Comparison of ENCODE assay signal across 37 cellular contexts in genomic region chr9:37852222-37852621, GRCh38. TPM values are rescaled to one million over a fixed set of nuclear protein-coding genes. Genes with fewer than 3 reads are reported as not detected.
DNase-seq lines count a peak whose midpoint lies in the region; ATAC-seq, FAIRE-seq and TF ChIP-seq lines count a peak whose summit lies in the region.
"Had no signal": no experiment of that assay in that cellular context is flagged by ENCODE, and none has a peak within 500 bp of the region (broad histone marks: within the 10 kb centered on the region; RNA-seq: fewer than 3 reads in every experiment).

No MANE protein-coding gene starts in this region.

- no peak overlapping the region for H3K4me3 Mint-ChIP-seq in central memory CD8-positive, alpha-beta T cell
- H3K4me3 Mint-ChIP-seq: B cell; CD14-positive monocyte; CD4-positive, alpha-beta memory T cell; CD4-positive, alpha-beta T cell; CD4-positive, CD25-positive, alpha-beta regulatory T cell; CD8-positive, alpha-beta memory T cell; CD8-positive, alpha-beta T cell had no signal

- intact Hi-C loops in HepG2 (cut with micrococcal nuclease; ENCODE audit: unreplicated experiment) (no loop called here), right lobe of liver (cut with DNase I) (no loop called here), K562 (cut with micrococcal nuclease) (no loop called here), esophagus muscularis mucosa (cut with DNase I) (no loop called here)

- no peaks in the 10 kb centered on the region for H3K27me3 ChIP-seq in HepG2 (ENCODE audit: control insufficient read depth in 1 of 2, insufficient read depth in 2 of 2, low read length in 2 of 2)
- no peaks in the 10 kb centered on the region for H3K27me3 ChIP-seq in right lobe of liver
- no peaks in the 10 kb centered on the region for H3K27me3 ChIP-seq in K562 (ENCODE audit: control insufficient read depth in 2 of 2, insufficient read depth in 2 of 2, low read length in 2 of 2)
- H3K27me3 ChIP-seq in esophagus muscularis mucosa = no peaks in the 10 kb centered on the region
- H3K27me3 ChIP-seq: BE2C; BLaER1; BLaER1 treated with 17β-estradiol and CSF1 and Interleukin-3, amounts not matched to agents 10 nM and 100 nM had no signal

- H3K4me3 ChIP-seq in HepG2 (replicated peaks in 1 of 3; ENCODE audit: insufficient read depth in 1 of 3, low read depth in 2 of 3, low read length in 3 of 3) (no peak overlapping the region), right lobe of liver (no peak overlapping the region), HEK293 (ENCODE audit: low read depth, low read length) (no peak overlapping the region), K562 (no peak overlapping the region), esophagus muscularis mucosa (no peak overlapping the region)
- H3K4me3 ChIP-seq: A549; BLaER1; BLaER1 treated with 17β-estradiol and CSF1 and Interleukin-3, amounts not matched to agents 10 nM and 100 nM had no signal

- no peak for TF ChIP-seq RAD21 in HepG2 (CRISPR knock-in tag; IDR thresholded peaks at IDR 0.05)
- TF ChIP-seq RAD21 in K562 (CRISPR knock-in tag; conservative IDR thresholded peaks at IDR 0.05 in 1 of 2, IDR thresholded peaks at IDR 0.05 in 1 of 2) = no peak

- no peaks in the 10 kb centered on the region for H3K9me3 Mint-ChIP-seq in central memory CD8-positive, alpha-beta T cell
- H3K9me3 Mint-ChIP-seq: CD14-positive monocyte; CD4-positive, alpha-beta memory T cell; CD4-positive, alpha-beta T cell; CD8-positive, alpha-beta memory T cell; CD8-positive, alpha-beta T cell had no signal

- no peaks in the 10 kb centered on the region for H3K9me1 ChIP-seq in K562 (ENCODE audit: control insufficient read depth, insufficient read depth, low read length)

- in situ Hi-C loops in HepG2 (cut with HindIII; ENCODE audit: extremely low pct_ligation_motif_present, low pct_unique_long_range_greater_than_20kb) (no loop called here), K562 (cut with MboI) (no loop called here)

- TF ChIP-seq POLR2A in HepG2 (IDR thresholded peaks at IDR 0.05; ENCODE audit: insufficient read depth in 1 of 2, low read depth in 2 of 2, low read length in 2 of 2) (no peak), right lobe of liver (IDR thresholded peaks at IDR 0.05) (no peak), K562 (conservative IDR thresholded peaks at IDR 0.05) (no peak), esophagus muscularis mucosa (IDR thresholded peaks at IDR 0.05; ENCODE audit: low read depth) (no peak)

- H3K36me3 Mint-ChIP-seq in central memory CD8-positive, alpha-beta T cell (ENCODE audit: insufficient read depth) = peaks cover 9% of the 10 kb centered on the region

- no peak for FAIRE-seq in HepG2 (lab: Jason Lieb, UNC)
- FAIRE-seq in K562 (lab: Jason Lieb, UNC) = no peak
- FAIRE-seq: A204.1, A549, D721Med had no signal

- H3K27me3 Mint-ChIP-seq in central memory CD8-positive, alpha-beta T cell = no peaks in the 10 kb centered on the region
- H3K27me3 Mint-ChIP-seq: B cell; CD4-positive, alpha-beta memory T cell; CD4-positive, alpha-beta T cell; CD4-positive, CD25-positive, alpha-beta regulatory T cell; CD8-positive, alpha-beta memory T cell had no signal

- no peaks in the 10 kb centered on the region for H3K4me1 Mint-ChIP-seq in central memory CD8-positive, alpha-beta T cell
- H3K4me1 Mint-ChIP-seq: B cell; CD14-positive monocyte; CD8-positive, alpha-beta memory T cell had no signal

- WGBS in HepG2 (ENCODE audit: low lambda C conversion rate) = 93% methylated on average over 2 of the region's 2 CpGs
- 100% methylated on average over 2 of the region's 2 CpGs for WGBS in right lobe of liver (ENCODE audit: insufficient coverage, low coverage, low lambda C conversion rate, missing lambda C conversion rate)
- WGBS in K562 (ENCODE audit: insufficient coverage, low coverage, missing lambda C conversion rate) = 62% methylated on average over 2 of the region's 2 CpGs
- WGBS in esophagus muscularis mucosa = 85% methylated on average over 2 of the region's 2 CpGs

- no peaks in the 10 kb centered on the region for H3K79me2 ChIP-seq in HepG2 (ENCODE audit: insufficient read depth, low read length)
- no peaks in the 10 kb centered on the region for H3K79me2 ChIP-seq in K562 (ENCODE audit: control insufficient read depth, insufficient read depth, low read length)

- TF ChIP-seq EP300 in HepG2 (IDR thresholded peaks at IDR 0.05; ENCODE audit: low read depth in 2 of 2, low read length in 2 of 2) = no peak
- no peak for TF ChIP-seq EP300 in HepG2 (CRISPR knock-in tag; IDR thresholded peaks at IDR 0.05; ENCODE audit: borderline replicate concordance)
- no peak for TF ChIP-seq EP300 in K562 (IDR thresholded peaks at IDR 0.05; ENCODE audit: low read length)
- no peak for TF ChIP-seq EP300 in esophagus muscularis mucosa (IDR thresholded peaks at IDR 0.05)

- H3K36me3 ChIP-seq in HepG2 (replicated peaks in 1 of 2; ENCODE audit: control insufficient read depth in 1 of 2, insufficient read depth in 2 of 2, low read length in 2 of 2) (peaks cover 1 to 3% of the 10 kb centered on the region in 2 experiments; a peak in 2 of 5 replicates), right lobe of liver (peaks cover 0 to 7% (median 0%) of the 10 kb centered on the region in 4 donors), HEK293 (ENCODE audit: control insufficient read depth in 2 of 2, insufficient read depth in 1 of 2, low read length in 2 of 2) (peaks cover 3 to 9% of the 10 kb centered on the region in 2 experiments; a peak in 2 of 3 replicates), K562 (ENCODE audit: control insufficient read depth, insufficient read depth, low read length) (peaks cover 42% of the 10 kb centered on the region; the same call in 2 of the 3 replicates), esophagus muscularis mucosa (peaks cover 0 to 20% (median 11%) of the 10 kb centered on the region in 4 donors)

- H3K4me1 ChIP-seq in HepG2 (ENCODE audit: insufficient read depth, low read length) = no peaks in the 10 kb centered on the region
- H3K4me1 ChIP-seq in right lobe of liver = no peaks in the 10 kb centered on the region
- no peaks in the 10 kb centered on the region for H3K4me1 ChIP-seq in HEK293 (ENCODE audit: control insufficient read depth, insufficient read depth, low read length)
- H3K4me1 ChIP-seq in K562 (replicated peaks in 1 of 2; ENCODE audit: control insufficient read depth in 2 of 2, insufficient read depth in 2 of 2, low read length in 2 of 2) = no peaks in the 10 kb centered on the region
- H3K4me1 ChIP-seq in esophagus muscularis mucosa = no peaks in the 10 kb centered on the region
- H3K4me1 ChIP-seq: A549; BLaER1; BLaER1 treated with 17β-estradiol and CSF1 and Interleukin-3, amounts not matched to agents 10 nM and 100 nM; Caco-2 had no signal

- no TSS peak for BruUV-seq in HepG2 (replicated peaks; lab: Mats Ljungman, UMichigan)
- BruUV-seq in K562 (replicated peaks; lab: Mats Ljungman, UMichigan) = no TSS peak

- H3K4me2 ChIP-seq in HepG2 (ENCODE audit: low read depth, low read length) = no peak overlapping the region
- no peak overlapping the region for H3K4me2 ChIP-seq in K562 (ENCODE audit: insufficient read depth, low read length)
- H3K4me2 ChIP-seq: A549; BLaER1; BLaER1 treated with 17β-estradiol and CSF1 and Interleukin-3, amounts not matched to agents 10 nM and 100 nM had no signal

- H3K27ac Mint-ChIP-seq in central memory CD8-positive, alpha-beta T cell (ENCODE audit: low read depth) = peak overlapping the region; percentile 22
- H3K27ac Mint-ChIP-seq: B cell; CD14-positive monocyte; CD4-positive, alpha-beta T cell; CD8-positive, alpha-beta memory T cell; CD8-positive, alpha-beta T cell had no signal

- H3K27ac ChIP-seq in HepG2 (ENCODE audit: extremely low read length, insufficient read depth, low read length) (no peak overlapping the region), right lobe of liver (no peak overlapping the region), HEK293 (ENCODE audit: extremely low read depth, low read depth, low read length) (no peak overlapping the region), K562 (ENCODE audit: extremely low read depth, low read depth, low read length) (no peak overlapping the region), esophagus muscularis mucosa (replicated peaks in 1 of 4) (no peak overlapping the region)
- H3K27ac ChIP-seq: 22Rv1; A549; BLaER1; BLaER1 treated with 17β-estradiol and CSF1 and Interleukin-3, amounts not matched to agents 10 nM and 100 nM; C4-2B had no signal

- H2AFZ ChIP-seq in HepG2 (ENCODE audit: low read length) = no peak overlapping the region
- no peak overlapping the region for H2AFZ ChIP-seq in K562 (ENCODE audit: low read depth, low read length)

- CTCF ChIA-PET in HepG2 (lab: Yijun Ruan, JAX; ENCODE audit: low intra/inter-chr PET ratio, low total read pairs) = no interaction called here
- CTCF ChIA-PET in HEK293 (lab: Yijun Ruan, JAX) = interaction anchor here (0.5 kb wide), 1 partner anchor 15 kb away, joined by 3 read pairs; no protein-coding TSS in a partner anchor
- CTCF ChIA-PET in K562 (lab: Yijun Ruan, JAX; ENCODE audit: low intra/inter-chr PET ratio) = no interaction called here

- TF ChIP-seq CTCF in HepG2 (CRISPR knock-in tag; IDR thresholded peaks at IDR 0.05) (no peak), right lobe of liver (IDR thresholded peaks at IDR 0.05) (no peak), HEK293 (tag by site-specific recombination; IDR thresholded peaks at IDR 0.05) (no peak), K562 (IDR thresholded peaks at IDR 0.05 in 2 of 3, conservative IDR thresholded peaks at IDR 0.05 in 1 of 3; ENCODE audit: insufficient read depth in 2 of 3, low read depth in 1 of 3, low read length in 3 of 3) (no peak), esophagus muscularis mucosa (IDR thresholded peaks at IDR 0.05) (no peak)

- DNase-seq in HepG2 (ENCODE audit: low spot score) (no peak), right lobe of liver (no peak), K562 (ENCODE audit: extremely low read depth in 1 of 4, low spot score in 3 of 4) (no peak), left lobe of liver (ENCODE audit: low spot score) (no peak), esophagus muscularis mucosa (ENCODE audit: extremely low spot score) (no peak), NCI-H2227 treated with DMSO at 0.1 percent for 48 hours (lab: John Stamatoyannopoulos, UW) (no peak)
- DNase-seq in central memory CD8-positive, alpha-beta T cell (ENCODE audit: low spot score in 2 of 2) = no peak
- DNase-seq: 8988T; ACHN; AML-193; BE2C; C1 segment of cervical spinal cord; Caco-2; Calu3; CD4-positive, alpha-beta memory T cell; CD4-positive, alpha-beta T cell; CD4-positive, CD25-positive, alpha-beta regulatory T cell; CD8-positive, alpha-beta memory T cell; CD8-positive, alpha-beta T cell; COR-L47; DMS 273 treated with DMSO at 0.1 percent for 48 hours; DMS153; DMS53; DMS79; DMS79 treated with DMSO at 0.1 percent for 48 hours; DND-41; EL had no signal

- no peak for ATAC-seq in HepG2
- no peak for ATAC-seq in right lobe of liver
- no peak for ATAC-seq in K562
- no peak for ATAC-seq in central memory CD8-positive, alpha-beta T cell (replicated peaks; ENCODE audit: extremely low read depth, poor library complexity, severe bottlenecking)
- ATAC-seq in left lobe of liver = no peak
- ATAC-seq: A549; CD8-positive, alpha-beta T cell had no signal

- POLR2A ChIA-PET in HepG2 (lab: Yijun Ruan, JAX) (no interaction called here), HEK293 (lab: Yijun Ruan, JAX) (no interaction called here), K562 (lab: Yijun Ruan, JAX) (interaction anchor here (0.5 to 1.3 kb wide), 2 partner anchors 8 to 539 kb away, joined by 3 to 5 read pairs; no protein-coding TSS in a partner anchor)

- H4K20me1 ChIP-seq in HepG2 (ENCODE audit: insufficient read depth, low read length) = no peaks in the 10 kb centered on the region
- no peaks in the 10 kb centered on the region for H4K20me1 ChIP-seq in K562 (replicated peaks; ENCODE audit: control insufficient read depth, insufficient read depth, low read length)
- H4K20me1 ChIP-seq: BLaER1 had no signal

- no peaks in the 10 kb centered on the region for H3K9me3 ChIP-seq in HepG2 (ENCODE audit: low read length)
- no peaks in the 10 kb centered on the region for H3K9me3 ChIP-seq in right lobe of liver
- H3K9me3 ChIP-seq in HEK293 (ENCODE audit: control insufficient read depth, insufficient read depth, low read depth, low read length) = no peaks in the 10 kb centered on the region
- no peaks in the 10 kb centered on the region for H3K9me3 ChIP-seq in K562 (replicated peaks; ENCODE audit: control insufficient read depth, insufficient read depth, low read depth, low read length)
- no peaks in the 10 kb centered on the region for H3K9me3 ChIP-seq in esophagus muscularis mucosa
- H3K9me3 ChIP-seq: A549; BE2C; BLaER1; BLaER1 treated with 17β-estradiol and CSF1 and Interleukin-3, amounts not matched to agents 10 nM and 100 nM; Caco-2 had no signal

- no peak overlapping the region for H3K9ac ChIP-seq in HepG2 (ENCODE audit: insufficient read depth, low read depth, low read length)
- H3K9ac ChIP-seq in K562 (ENCODE audit: insufficient read depth in 1 of 2, low read depth in 2 of 2, low read length in 2 of 2) = no peak overlapping the region
- H3K9ac ChIP-seq: BLaER1; BLaER1 treated with 17β-estradiol and CSF1 and Interleukin-3, amounts not matched to agents 10 nM and 100 nM had no signal

RNA-seq across cellular contexts. Expression of gene DCAF10, which starts 51.6 kb away (rescaled TPM):
- 9.2 and 13.5 TPM in 2 replicates for total RNA-seq in HepG2 (2016; rRNA removed; fragmentation: Illumina TruSeq; extraction: Trizol)
- 6.0 and 8.2 TPM in 2 replicates for total RNA-seq in HepG2 (2016; cell fraction: cytosol; rRNA removed; fragmentation: Illumina TruSeq; extraction: Trizol; ENCODE audit: low read depth)
- total RNA-seq in HepG2 (2016; cell fraction: insoluble cytoplasmic fraction; rRNA removed; fragmentation: Illumina TruSeq; extraction: Trizol) = 10.4 and 11.0 TPM in 2 replicates
- 16.1 and 19.8 TPM in 2 replicates for total RNA-seq in HepG2 (2016; cell fraction: membrane; rRNA removed; fragmentation: Illumina TruSeq; extraction: Trizol)
- 7.2 and 8.2 TPM in 2 replicates for total RNA-seq in HepG2 (2016; cell fraction: nucleus; rRNA removed; fragmentation: Illumina TruSeq; extraction: Trizol)
- 20.2 and 20.3 TPM in 2 replicates for polyA plus RNA-seq in HepG2 (2011; rRNA removed)
- 11.6 and 13.6 TPM in 2 replicates for polyA plus RNA-seq in HepG2 (2011; cell fraction: cytosol; rRNA removed)
- polyA plus RNA-seq in HepG2 (2011; cell fraction: nucleus; rRNA removed) = 6.9 and 9.9 TPM in 2 replicates
- 15.4 and 17.6 TPM in 2 replicates for polyA plus RNA-seq in HepG2 (2012)
- polyA plus RNA-seq in HepG2 (2016; cell fraction: cytosol; fragmentation: Illumina TruSeq; extraction: Trizol; ENCODE audit: low read depth) = 9.8 and 10.5 TPM in 2 replicates
- polyA plus RNA-seq in HepG2 (2016; cell fraction: insoluble cytoplasmic fraction; fragmentation: Illumina TruSeq; extraction: Trizol; ENCODE audit: low read depth) = 11.4 and 13.3 TPM in 2 replicates
- 15.7 and 16.5 TPM in 2 replicates for polyA plus RNA-seq in HepG2 (2016; cell fraction: membrane; fragmentation: Illumina TruSeq; extraction: Trizol; ENCODE audit: low read depth)
- polyA plus RNA-seq in HepG2 (2016; cell fraction: nucleus; fragmentation: Illumina TruSeq; extraction: Trizol; ENCODE audit: insufficient read depth, low read depth) = 8.7 and 9.6 TPM in 2 replicates
- polyA minus RNA-seq in HepG2 (2011; rRNA and poly(A)+ RNA removed; ENCODE audit: low replicate concordance) = 36.6 and 47.8 TPM in 2 replicates
- polyA minus RNA-seq in HepG2 (2011; cell fraction: cytosol; rRNA and poly(A)+ RNA removed) = 16.3 and 18.7 TPM in 2 replicates
- polyA minus RNA-seq in HepG2 (2011; cell fraction: nucleus; rRNA and poly(A)+ RNA removed) = 19.4 and 21.5 TPM in 2 replicates
- total RNA-seq in right lobe of liver = 10 to 100 TPM; 20.1 to 28.3 (median 23.1) TPM
- total RNA-seq in K562 (2011; cell fraction: chromatin; rRNA removed; ENCODE audit: low replicate concordance) = 24.3 and 38.6 TPM in 2 replicates
- total RNA-seq in K562 (2011; cell fraction: nucleolus; rRNA removed) = 17.5 and 24.1 TPM in 2 replicates
- 29.1 and 45.7 TPM in 2 replicates for total RNA-seq in K562 (2011; cell fraction: nucleoplasm; rRNA removed)
- total RNA-seq in K562 (2014; rRNA removed) = 9.4 and 12.5 TPM in 2 replicates
- 18.8 and 21.0 TPM in 2 replicates for total RNA-seq in K562 (2014; rRNA removed; fragmentation: Illumina TruSeq; extraction: Trizol)
- total RNA-seq in K562 (2015; rRNA removed; fragmentation: Illumina TruSeq; extraction: Trizol) = 16.5 and 16.9 TPM in 2 replicates
- 21.1 and 21.4 TPM in 2 replicates for total RNA-seq in K562 (2021)
- 40.1 and 52.5 TPM in 2 replicates for polyA plus RNA-seq in K562 (2011; rRNA removed)
- 15.5 and 24.1 TPM in 2 replicates for polyA plus RNA-seq in K562 (2011; cell fraction: cytosol; rRNA removed)
- 22.8 and 31.0 TPM in 2 replicates for polyA plus RNA-seq in K562 (2011; cell fraction: nucleus; rRNA removed)
- polyA plus RNA-seq in K562 (2012) = 16.4 and 18.8 TPM in 2 replicates
- 19.6 and 20.4 TPM in 2 replicates for polyA plus RNA-seq in K562 (2014; fragmentation: Illumina TruSeq; extraction: Trizol)
- 1 to 10 TPM; 6.8 to 7.4 TPM for polyA plus RNA-seq in K562 (2014; fragmentation: Nextera tagmentation; extraction: Ambion mirVana)
- 12.5 and 18.9 TPM in 2 replicates for polyA plus RNA-seq in K562 (2014; rRNA removed)
- 81.9 and 89.5 TPM in 2 replicates for polyA minus RNA-seq in K562 (2011; rRNA and poly(A)+ RNA removed)
- 22.8 and 24.7 TPM in 2 replicates for polyA minus RNA-seq in K562 (2011; cell fraction: cytosol; rRNA and poly(A)+ RNA removed)
- 18.2 and 30.4 TPM in 2 replicates for polyA minus RNA-seq in K562 (2011; cell fraction: nucleus; rRNA and poly(A)+ RNA removed)
- total RNA-seq in left lobe of liver = 17.3 TPM
- 10 to 100 TPM; 19.4 to 40.6 (median 36.6) TPM for total RNA-seq in esophagus muscularis mucosa

RNA-seq across cellular contexts. Expression of gene SLC25A51, which starts 51.7 kb away (rescaled TPM):
- total RNA-seq in HepG2 (2016; rRNA removed; fragmentation: Illumina TruSeq; extraction: Trizol) = 37.7 and 40.7 TPM in 2 replicates
- 39.8 and 41.5 TPM in 2 replicates for total RNA-seq in HepG2 (2016; cell fraction: cytosol; rRNA removed; fragmentation: Illumina TruSeq; extraction: Trizol; ENCODE audit: low read depth)
- total RNA-seq in HepG2 (2016; cell fraction: insoluble cytoplasmic fraction; rRNA removed; fragmentation: Illumina TruSeq; extraction: Trizol) = 35.8 and 36.3 TPM in 2 replicates
- 69.7 and 71.8 TPM in 2 replicates for total RNA-seq in HepG2 (2016; cell fraction: membrane; rRNA removed; fragmentation: Illumina TruSeq; extraction: Trizol)
- 20.0 and 24.7 TPM in 2 replicates for total RNA-seq in HepG2 (2016; cell fraction: nucleus; rRNA removed; fragmentation: Illumina TruSeq; extraction: Trizol)
- polyA plus RNA-seq in HepG2 (2011; rRNA removed) = 14.6 and 15.4 TPM in 2 replicates
- 8.9 and 11.5 TPM in 2 replicates for polyA plus RNA-seq in HepG2 (2011; cell fraction: cytosol; rRNA removed)
- polyA plus RNA-seq in HepG2 (2011; cell fraction: nucleus; rRNA removed) = 11.8 and 14.7 TPM in 2 replicates
- polyA plus RNA-seq in HepG2 (2012) = 6.0 and 8.4 TPM in 2 replicates
- polyA plus RNA-seq in HepG2 (2016; cell fraction: cytosol; fragmentation: Illumina TruSeq; extraction: Trizol; ENCODE audit: low read depth) = 44.8 and 48.9 TPM in 2 replicates
- 19.9 and 21.9 TPM in 2 replicates for polyA plus RNA-seq in HepG2 (2016; cell fraction: insoluble cytoplasmic fraction; fragmentation: Illumina TruSeq; extraction: Trizol; ENCODE audit: low read depth)
- polyA plus RNA-seq in HepG2 (2016; cell fraction: membrane; fragmentation: Illumina TruSeq; extraction: Trizol; ENCODE audit: low read depth) = 48.0 and 51.0 TPM in 2 replicates
- 17.6 and 20.1 TPM in 2 replicates for polyA plus RNA-seq in HepG2 (2016; cell fraction: nucleus; fragmentation: Illumina TruSeq; extraction: Trizol; ENCODE audit: insufficient read depth, low read depth)
- polyA minus RNA-seq in HepG2 (2011; rRNA and poly(A)+ RNA removed; ENCODE audit: low replicate concordance) = 41.7 and 51.3 TPM in 2 replicates
- 17.5 and 18.0 TPM in 2 replicates for polyA minus RNA-seq in HepG2 (2011; cell fraction: cytosol; rRNA and poly(A)+ RNA removed)
- polyA minus RNA-seq in HepG2 (2011; cell fraction: nucleus; rRNA and poly(A)+ RNA removed) = 40.2 and 47.6 TPM in 2 replicates
- 10 to 100 TPM in 2 of 6 experiments, 1 to 10 TPM in 4; 5.4 to 10.1 (median 7.9) TPM for total RNA-seq in right lobe of liver
- 40.8 and 61.0 TPM in 2 replicates for total RNA-seq in K562 (2011; cell fraction: chromatin; rRNA removed; ENCODE audit: low replicate concordance)
- total RNA-seq in K562 (2011; cell fraction: nucleolus; rRNA removed) = 32.4 and 33.6 TPM in 2 replicates
- total RNA-seq in K562 (2011; cell fraction: nucleoplasm; rRNA removed) = 35.0 and 43.8 TPM in 2 replicates
- total RNA-seq in K562 (2014; rRNA removed) = 24.5 and 28.0 TPM in 2 replicates
- total RNA-seq in K562 (2014; rRNA removed; fragmentation: Illumina TruSeq; extraction: Trizol) = 40.7 and 44.2 TPM in 2 replicates
- 39.3 and 39.5 TPM in 2 replicates for total RNA-seq in K562 (2015; rRNA removed; fragmentation: Illumina TruSeq; extraction: Trizol)
- 31.5 and 32.9 TPM in 2 replicates for total RNA-seq in K562 (2021)
- 30.6 and 37.0 TPM in 2 replicates for polyA plus RNA-seq in K562 (2011; rRNA removed)
- polyA plus RNA-seq in K562 (2011; cell fraction: cytosol; rRNA removed) = 19.0 and 25.4 TPM in 2 replicates
- polyA plus RNA-seq in K562 (2011; cell fraction: nucleus; rRNA removed) = 16.1 and 21.9 TPM in 2 replicates
- 9.9 and 15.1 TPM in 2 replicates for polyA plus RNA-seq in K562 (2012)
- polyA plus RNA-seq in K562 (2014; fragmentation: Illumina TruSeq; extraction: Trizol) = 23.2 and 23.5 TPM in 2 replicates
- 10 to 100 TPM in 1 of 2 experiments, 1 to 10 TPM in 1; 9.1 to 10.6 TPM for polyA plus RNA-seq in K562 (2014; fragmentation: Nextera tagmentation; extraction: Ambion mirVana)
- polyA plus RNA-seq in K562 (2014; rRNA removed) = 18.7 and 22.3 TPM in 2 replicates
- 78.5 and 79.6 TPM in 2 replicates for polyA minus RNA-seq in K562 (2011; rRNA and poly(A)+ RNA removed)
- polyA minus RNA-seq in K562 (2011; cell fraction: cytosol; rRNA and poly(A)+ RNA removed) = 19.4 and 29.1 TPM in 2 replicates
- 15.5 and 23.4 TPM in 2 replicates for polyA minus RNA-seq in K562 (2011; cell fraction: nucleus; rRNA and poly(A)+ RNA removed)
- total RNA-seq in left lobe of liver = 5.6 TPM
- 10 to 100 TPM; 29.0 to 41.9 (median 39.3) TPM for total RNA-seq in esophagus muscularis mucosa

Comparison
In these comparisons a context has a peak if more than half of its experiments do, and no peak if none do; other contexts are left out.
1. Of the 241 proteins assayed by ChIP-seq in both HepG2 and K562: peak only in HepG2: none; only in K562: none; in both: ZNF121; in neither: 240.